In the genomic region with DNA sequence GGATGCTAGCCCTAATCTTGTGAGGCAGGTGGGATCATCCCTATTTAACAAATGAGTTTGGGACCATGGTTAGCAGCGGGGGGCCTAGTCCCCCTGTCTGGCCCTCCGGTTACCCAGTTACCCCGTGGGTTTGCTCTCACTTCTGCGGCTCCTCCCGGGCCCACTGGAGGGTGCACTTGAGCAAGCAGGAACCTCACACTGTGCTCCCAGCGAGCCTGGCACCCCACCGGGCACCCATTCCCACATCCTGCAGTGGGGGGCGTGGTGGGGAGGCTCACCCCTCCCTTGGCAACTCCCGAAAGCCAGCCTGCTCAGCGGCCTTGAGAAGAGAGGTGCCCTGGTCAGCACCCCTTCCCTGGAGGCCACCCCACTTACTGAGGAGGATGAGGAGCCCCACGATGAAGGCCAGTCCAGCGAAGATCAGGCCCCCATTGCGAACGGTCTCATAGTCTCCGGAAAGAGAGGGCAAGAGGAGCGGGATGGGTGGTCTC, we compare ENCODE assay signal across 8 cellular contexts. TPM values are rescaled to one million over a fixed set of nuclear protein-coding genes. Genes with fewer than 3 reads are reported as not detected.
DNase-seq lines count a peak whose midpoint lies in the region; FAIRE-seq and TF ChIP-seq lines count a peak whose summit lies in the region.

No MANE protein-coding gene starts in this region.

- peak overlapping the region; percentile 52 for H3K4me2 ChIP-seq in OCI-LY3 (ENCODE audit: low read length)

- no peak overlapping the region for H3K4me3 ChIP-seq in OCI-LY3 (ENCODE audit: low read length)
- H3K4me3 ChIP-seq in kidney epithelial cell (ENCODE audit: low read depth, low read length) = peak overlapping the region; percentile 56

- no peak for FAIRE-seq in H54 (lab: Jason Lieb, UNC)

- TF ChIP-seq CTCF in OCI-LY3 (IDR thresholded peaks at IDR 0.05; ENCODE audit: low read depth, low read length) (peak; percentile 78), kidney epithelial cell (IDR thresholded peaks at IDR 0.05; ENCODE audit: insufficient read depth, low read length, poor library complexity, severe bottlenecking) (peak; percentile 92)

- peaks cover 81% of the 10 kb centered on the region for H3K4me1 ChIP-seq in OCI-LY3 (ENCODE audit: low read length)

- H2AFZ ChIP-seq in OCI-LY3 (ENCODE audit: low read depth, low read length) = 0 out of 2 replicates have a peak overlapping the region, but pooled peaks have one; percentile 10

- no peaks in the 10 kb centered on the region for H3K9me3 ChIP-seq in OCI-LY3 (ENCODE audit: insufficient read depth, low read length)

- no peak for TF ChIP-seq POLR2A in H54 (IDR thresholded peaks at IDR 0.05; ENCODE audit: low read depth, low read length)

- no peaks in the 10 kb centered on the region for H3K36me3 ChIP-seq in OCI-LY3 (replicated peaks; ENCODE audit: low read depth, low read length)
- no peaks in the 10 kb centered on the region for H3K36me3 ChIP-seq in kidney epithelial cell (ENCODE audit: control insufficient read depth, insufficient read depth, low read length)

- no peaks in the 10 kb centered on the region for H3K27me3 Mint-ChIP-seq in stimulated activated naive CD8-positive, alpha-beta T cell treated with anti-CD3 and anti-CD28 coated beads, Interleukin-15, Interleukin-2, amounts not matched to agents 100 ng/mL and 50 ng/mL, for 24 hours

- H3K27ac ChIP-seq in OCI-LY3 (ENCODE audit: low read length) = no peak overlapping the region

- no peaks in the 10 kb centered on the region for H3K79me2 ChIP-seq in OCI-LY3 (ENCODE audit: low read length)

- no peaks in the 10 kb centered on the region for H3K27me3 ChIP-seq in OCI-LY3 (ENCODE audit: low read depth, low read length)
- H3K27me3 ChIP-seq in kidney epithelial cell (ENCODE audit: control insufficient read depth, insufficient read depth, low read length) = no peaks in the 10 kb centered on the region

- peak overlapping the region; percentile 54 for H3K4me3 Mint-ChIP-seq in stimulated activated naive CD8-positive, alpha-beta T cell treated with anti-CD3 and anti-CD28 coated beads, Interleukin-15, Interleukin-2, amounts not matched to agents 100 ng/mL and 50 ng/mL, for 24 hours

- H3K36me3 Mint-ChIP-seq in stimulated activated naive CD8-positive, alpha-beta T cell treated with anti-CD3 and anti-CD28 coated beads, Interleukin-15, Interleukin-2, amounts not matched to agents 100 ng/mL and 50 ng/mL, for 24 hours (ENCODE audit: low read depth) = no peaks in the 10 kb centered on the region

- H3K27ac Mint-ChIP-seq in stimulated activated naive CD8-positive, alpha-beta T cell treated with anti-CD3 and anti-CD28 coated beads, Interleukin-15, Interleukin-2, amounts not matched to agents 100 ng/mL and 50 ng/mL, for 24 hours = peak overlapping the region; percentile 77

- H3K9me3 Mint-ChIP-seq in stimulated activated naive CD8-positive, alpha-beta T cell treated with anti-CD3 and anti-CD28 coated beads, Interleukin-15, Interleukin-2, amounts not matched to agents 100 ng/mL and 50 ng/mL, for 24 hours = no peaks in the 10 kb centered on the region

- H4K20me1 ChIP-seq in OCI-LY3 (ENCODE audit: insufficient read depth, low read length) = no peaks in the 10 kb centered on the region

- peaks cover 81% of the 10 kb centered on the region for H3K4me1 Mint-ChIP-seq in stimulated activated naive CD8-positive, alpha-beta T cell treated with anti-CD3 and anti-CD28 coated beads, Interleukin-15, Interleukin-2, amounts not matched to agents 100 ng/mL and 50 ng/mL, for 24 hours (ENCODE audit: low read depth)

- DNase-seq in NCI-H526 (lab: John Stamatoyannopoulos, UW) (peak; percentile 38 to 77), NCI-H526 treated with DMSO at 0.1 percent for 48 hours (lab: John Stamatoyannopoulos, UW) (no peak), kidney epithelial cell (ENCODE audit: low read depth) (no peak), putamen (ENCODE audit: low spot score) (no peak), H54 (ENCODE audit: insufficient read length, low spot score) (no peak)
- DNase-seq in activated naive CD8-positive, alpha-beta T cell treated with anti-CD3 and anti-CD28 coated beads, Interleukin-2, amount 50 U/mL, for 16 hours (ENCODE audit: low read depth, low spot score) = peak; percentile 29

- H3K9ac ChIP-seq in OCI-LY3 (ENCODE audit: low read length) = peak overlapping the region; percentile 33; the same call in 1 of the 2 replicates

RNA-seq across cellular contexts. Expression of a gene that starts 2.5 kb away (rescaled TPM):
- 5.0 and 7.5 TPM in 2 replicates for total RNA-seq in kidney epithelial cell

RNA-seq across cellular contexts. Expression of a gene that starts 25.1 kb away (rescaled TPM):
- 0.21 and 3.1 TPM in 2 replicates for total RNA-seq in kidney epithelial cell

RNA-seq across cellular contexts. Expression of a gene that starts 54.4 kb away (rescaled TPM):
- total RNA-seq in kidney epithelial cell = 45.8 and 83.4 TPM in 2 replicates

Comparison
In these comparisons a context has a peak if more than half of its experiments do, and no peak if none do; other contexts are left out.
1. DNase-seq: peak in NCI-H526 (2 of 2) and activated naive CD8-positive, alpha-beta T cell treated with anti-CD3 and anti-CD28 coated beads, Interleukin-2, amount 50 U/mL, for 16 hours (single experiment); none in NCI-H526 treated with DMSO at 0.1 percent for 48 hours (single experiment), kidney epithelial cell (single experiment), putamen (single experiment) and H54 (single experiment).